In the genomic region with DNA sequence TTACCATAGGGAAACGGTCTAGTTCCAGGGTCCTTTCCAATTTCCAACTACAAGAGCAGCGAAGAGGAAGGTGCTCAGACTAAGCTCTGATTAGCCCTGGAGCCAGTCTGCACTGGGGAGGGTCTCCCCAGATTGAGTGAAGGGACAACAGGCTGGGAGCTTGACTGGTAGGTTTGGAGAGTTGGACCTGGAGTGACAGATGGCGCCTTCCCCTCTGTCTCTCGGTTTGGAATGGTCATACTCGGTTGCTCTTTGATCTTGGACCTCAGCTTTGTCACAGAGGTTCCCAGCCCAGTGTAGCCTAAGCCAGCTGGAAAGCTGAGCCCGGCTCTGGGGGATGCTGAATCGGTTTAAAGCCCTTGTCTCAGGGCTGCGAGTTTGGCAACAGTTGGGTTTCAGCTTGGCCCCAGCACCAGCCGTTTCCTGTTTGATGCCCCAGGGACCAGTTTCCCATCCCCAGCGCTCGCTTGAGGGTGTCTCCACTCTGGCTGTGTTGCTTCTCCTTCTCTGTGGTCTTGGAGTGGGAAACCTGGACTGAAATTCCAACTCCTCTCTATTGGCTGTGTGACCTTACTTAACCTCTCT, we compare ENCODE assay signal across 8 cellular contexts. TPM values are rescaled to one million over a fixed set of nuclear protein-coding genes. Genes with fewer than 3 reads are reported as not detected.
DNase-seq lines count a peak whose midpoint lies in the region; ATAC-seq and TF ChIP-seq lines count a peak whose summit lies in the region.

No MANE protein-coding gene starts in this region.

- BruUV-seq in OCI-LY7 (replicated peaks; lab: Mats Ljungman, UMichigan): TSS peak; percentile 42

- H3K36me3 ChIP-seq in ACC112 (ENCODE audit: insufficient read depth, low read length) (no peaks in the 10 kb centered on the region), OCI-LY7 (ENCODE audit: insufficient read depth, low read length) (peaks cover 53% of the 10 kb centered on the region), subcutaneous abdominal adipose tissue (ENCODE audit: control insufficient read depth in 5 of 5, insufficient read depth in 5 of 5, low read length in 5 of 5) (no peaks in the 10 kb centered on the region)

- POLR2A ChIA-PET in OCI-LY7 (lab: Charles Lee): interaction anchor here (0.6 to 2.7 kb wide), 17 partner anchors 11 to 193 kb away, joined by 3 to 30 read pairs (median 5); no protein-coding TSS in a partner anchor

- peak overlapping the region; percentile 5; the same call in 1 of the 2 replicates for H3K27ac ChIP-seq in ACC112 (ENCODE audit: low read depth, low read length)
- H3K27ac ChIP-seq in OCI-LY7 (ENCODE audit: low read depth, low read length, poor library complexity, severe bottlenecking): peak overlapping the region; percentile 86
- peak overlapping the region; percentile 64 for H3K27ac ChIP-seq in subcutaneous abdominal adipose tissue (ENCODE audit: low read depth, low read length)

- H3K36me3 Mint-ChIP-seq in chondrocyte (ENCODE audit: low read depth): no peaks in the 10 kb centered on the region

- TF ChIP-seq POLR2A in lower leg skin (IDR thresholded peaks at IDR 0.05): no peak

- peak overlapping the region; percentile 93 for H3K4me2 ChIP-seq in OCI-LY7 (ENCODE audit: low read length)

- no peaks in the 10 kb centered on the region for H3K9me2 ChIP-seq in OCI-LY7 (ENCODE audit: insufficient read depth, low read length)

- peaks cover 40% of the 10 kb centered on the region for H4K20me1 ChIP-seq in OCI-LY7 (ENCODE audit: insufficient read depth, low read length)

- 8 to 16% methylated on average over 11 of the region's 11 CpGs for WGBS in lower leg skin, 2 donors

- H3K4me1 Mint-ChIP-seq in chondrocyte (ENCODE audit: low read depth): peaks cover 49% of the 10 kb centered on the region

- intact Hi-C loops in OCI-LY7 (cut with micrococcal nuclease; ENCODE audit: unreplicated experiment): loop anchor here (1.0 to 10.0 kb wide), 5 partner anchors 42 to 580 kb away; a partner anchor contains a TSS
- intact Hi-C loops in lower leg skin (cut with DNase I; ENCODE audit: low total_unique reads): no loop called here

- H3K4me1 ChIP-seq in ACC112 (ENCODE audit: control insufficient read depth, insufficient read depth, low read length, unreplicated experiment): peaks cover 22% of the 10 kb centered on the region
- H3K4me1 ChIP-seq in OCI-LY7 (ENCODE audit: insufficient read depth, low read length, poor library complexity, severe bottlenecking): peaks cover 67% of the 10 kb centered on the region
- H3K4me1 ChIP-seq in subcutaneous abdominal adipose tissue (ENCODE audit: control insufficient read depth in 5 of 5, insufficient read depth in 5 of 5, low read length in 5 of 5): peaks cover 6 to 58% (median 45%) of the 10 kb centered on the region in 5 donors

- ATAC-seq in activated CD4-positive, CD25-positive, alpha-beta regulatory T cell treated with anti-CD3 and anti-CD28 coated beads, Interleukin-2, amount 50 U/mL, for 24 hours: no peak
- ATAC-seq in HG02852 (IDR thresholded peaks at IDR 0.05; ENCODE audit: unreplicated experiment): no peak

- TF ChIP-seq CTCF in GM12875 (IDR thresholded peaks at IDR 0.05; ENCODE audit: borderline replicate concordance, insufficient read depth, low read depth, low read length) (no peak), OCI-LY7 (conservative IDR thresholded peaks at IDR 0.05; ENCODE audit: low read length) (no peak), chondrocyte (IDR thresholded peaks at IDR 0.05) (no peak), lower leg skin (IDR thresholded peaks at IDR 0.05) (no peak)

- H3K4me3 ChIP-seq in ACC112 (ENCODE audit: low read depth, low read length) (peak overlapping the region; percentile 86), GM12875 (ENCODE audit: low read depth, low read length) (peak overlapping the region; percentile 93), OCI-LY7 (ENCODE audit: low read depth, low read length, poor library complexity, severe bottlenecking) (peak overlapping the region; percentile 94), lower leg skin (ENCODE audit: low read depth, poor library complexity, severe bottlenecking) (peak overlapping the region; percentile 83), subcutaneous abdominal adipose tissue (ENCODE audit: low read depth in 1 of 5, low read length in 5 of 5) (peak overlapping the region; percentile 82 to 95 (median 87))

- CTCF ChIA-PET in OCI-LY7 (lab: Charles Lee; ENCODE audit: unreplicated experiment): no interaction called here

- no peaks in the 10 kb centered on the region for H3K9me3 Mint-ChIP-seq in chondrocyte (ENCODE audit: low read depth)

- H3K27ac Mint-ChIP-seq in chondrocyte (ENCODE audit: unreplicated experiment): peak overlapping the region; percentile 77

- H3K27me3 ChIP-seq in ACC112 (ENCODE audit: insufficient read depth, low read length) (no peaks in the 10 kb centered on the region), subcutaneous abdominal adipose tissue (ENCODE audit: control insufficient read depth in 5 of 5, insufficient read depth in 4 of 5, low read length in 5 of 5) (no peaks in the 10 kb centered on the region)

- H2AFZ ChIP-seq in ACC112 (ENCODE audit: low read length, unreplicated experiment) (no peak overlapping the region), OCI-LY7 (ENCODE audit: low read length) (no peak overlapping the region)

- H3K79me2 ChIP-seq in ACC112 (ENCODE audit: control insufficient read depth, insufficient read depth, low read length, unreplicated experiment) (peaks cover 58% of the 10 kb centered on the region), OCI-LY7 (ENCODE audit: insufficient read depth, low read depth, low read length) (peaks cover 63% of the 10 kb centered on the region)

- peak overlapping the region; percentile 3 to 92 (median 84) for H3K9ac ChIP-seq in subcutaneous abdominal adipose tissue (ENCODE audit: low read length in 5 of 5)

- peak overlapping the region; percentile 83 for H3K4me3 Mint-ChIP-seq in chondrocyte (ENCODE audit: unreplicated experiment)

- H3K9me3 ChIP-seq in OCI-LY7 (ENCODE audit: low read length) (no peaks in the 10 kb centered on the region), subcutaneous abdominal adipose tissue (ENCODE audit: control insufficient read depth in 5 of 5, low read length in 5 of 5) (no peaks in the 10 kb centered on the region)

- DNase-seq in OCI-LY7 (ENCODE audit: low spot score) (peak; percentile 64), chondrocyte (ENCODE audit: low spot score) (no peak), lower leg skin (ENCODE audit: low spot score in 2 of 2) (peak; percentile 38 to 90)

- no peaks in the 10 kb centered on the region for H3K27me3 Mint-ChIP-seq in chondrocyte (ENCODE audit: low read depth)

RNA-seq across cellular contexts. Expression of a gene that starts 53.1 kb away (rescaled TPM):
- 21.0 and 39.3 TPM in 2 replicates for total RNA-seq in OCI-LY7 (2014; rRNA removed; shearing (Covaris generic))
- 17.6 and 18.9 TPM in 2 replicates for total RNA-seq in OCI-LY7 (2022)
- 9.1 to 12.6 TPM (median 9.2 TPM) in 3 replicates for total RNA-seq in chondrocyte
- total RNA-seq in lower leg skin: 10 to 100 TPM in 2 of 4 donors, 1 to 10 TPM in 2; 3.2 to 18.7 (median 12.6) TPM

Comparison
In these comparisons a context has a peak if more than half of its experiments do, and no peak if none do; other contexts are left out.
1. H3K27ac ChIP-seq: peak in every context shown above with its lines; median percentile 86 in OCI-LY7; 64 in subcutaneous abdominal adipose tissue; 5 in ACC112.